In genomic region chr14:32378284-32378683, GRCh38 we compare ENCODE assay signal across 7 cellular contexts.
"Had no signal": no experiment of that assay in that cellular context is flagged by ENCODE, and none has a peak within 500 bp of the region (broad histone marks: within the 10 kb centered on the region; RNA-seq: fewer than 3 reads in every experiment).

No MANE protein-coding gene starts in this region.

- DNase-seq: H9, HCEC 1CT, HFFc6 had no signal

- H3K36me3 Mint-ChIP-seq: IgD-negative memory B cell had no signal

- H3K27ac ChIP-seq: HL-60 had no signal

- H3K27me3 Mint-ChIP-seq: IgD-negative memory B cell had no signal

- H3K4me1 Mint-ChIP-seq: GM23338, IgD-negative memory B cell had no signal

- H3K4me3 ChIP-seq: GM23338 had no signal

- H3K4me3 Mint-ChIP-seq: GM23338, H9, HFFc6, IgD-negative memory B cell had no signal

- H3K9me3 Mint-ChIP-seq: GM23338, H9, HFFc6 had no signal

- H3K4me2 ChIP-seq: GM23338 had no signal

- H3K27ac Mint-ChIP-seq: GM23338, H9, HFFc6, IgD-negative memory B cell had no signal

- H2AFZ ChIP-seq: GM23338 had no signal

- ATAC-seq: GM23338, HepG2 had no signal
